ENCODE assay signal across 8 cellular contexts in the genomic region with DNA sequence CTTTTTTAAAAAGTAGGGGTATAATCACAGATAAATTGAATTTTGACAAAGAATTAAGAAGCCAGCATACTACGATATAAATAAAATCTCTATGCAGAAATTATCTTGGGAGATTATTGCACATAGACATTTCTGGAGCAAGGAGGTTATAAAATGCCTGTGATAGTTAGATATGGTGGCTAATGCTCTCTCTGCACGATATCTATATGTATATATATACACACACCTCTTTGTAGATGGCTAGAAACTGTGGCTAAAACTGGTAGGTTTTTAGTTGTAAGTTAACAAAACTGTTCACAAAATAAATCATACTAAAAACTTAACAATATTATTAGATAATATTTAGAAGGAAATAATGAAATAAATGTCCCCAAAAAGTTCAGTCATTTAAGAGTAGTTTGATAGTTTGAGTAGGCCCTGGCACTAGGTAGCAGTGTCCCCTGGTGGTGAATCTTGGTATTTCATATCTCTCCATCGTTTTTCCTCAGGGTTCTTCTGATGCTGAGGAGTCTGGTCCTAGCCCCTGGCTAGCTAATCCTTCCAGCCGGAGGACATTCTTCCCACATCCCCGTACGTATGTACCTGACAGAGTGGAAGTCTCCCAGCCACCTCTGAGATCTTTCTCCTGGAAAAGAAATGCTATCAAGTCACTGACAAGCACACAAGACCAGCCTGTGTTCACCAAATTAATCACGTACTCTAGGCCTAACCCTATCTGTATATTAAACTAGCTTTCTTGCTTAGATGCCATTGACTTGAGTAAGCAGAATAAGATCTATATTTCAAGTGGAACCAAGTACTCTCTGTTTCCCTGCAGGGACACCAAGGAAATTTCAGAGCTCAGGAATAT. TPM values are rescaled to one million over a fixed set of nuclear protein-coding genes. Genes with fewer than 3 reads are reported as not detected.
A peak's percentile ranks its signal among the peaks of the same experiment; 100 is the strongest.
DNase-seq lines count a peak whose midpoint lies in the region; ATAC-seq and TF ChIP-seq lines count a peak whose summit lies in the region.

No MANE protein-coding gene starts in this region.

- in situ Hi-C loops in astrocyte of the spinal cord (cut with HindIII; ENCODE audit: low sequenced_read_pairs): no loop called here

- no peak for TF ChIP-seq POLR2A in upper lobe of left lung (IDR thresholded peaks at IDR 0.05)

- H3K4me3 ChIP-seq in astrocyte of the spinal cord (ENCODE audit: low read depth, low read length): no peak overlapping the region
- no peak overlapping the region for H3K4me3 ChIP-seq in upper lobe of left lung

- no peaks in the 10 kb centered on the region for H3K27me3 ChIP-seq in upper lobe of left lung

- H3K27ac ChIP-seq in upper lobe of left lung: no peak overlapping the region

- CTCF ChIA-PET in GM10248 (lab: Yijun Ruan, JAX): interaction anchor here (0.9 to 3.0 kb wide), 10 partner anchors 9 to 68 kb away, joined by 3 to 11 read pairs (median 4); no protein-coding TSS in a partner anchor

- POLR2A ChIA-PET in GM10248 (lab: Yijun Ruan, JAX): no interaction called here

- ATAC-seq in upper lobe of left lung (ENCODE audit: low FRiP score in 2 of 2) (peak in 1 of 2 donors; percentile 65), HG02970 (IDR thresholded peaks at IDR 0.05; ENCODE audit: low FRiP score, unreplicated experiment) (no peak)

- no peaks in the 10 kb centered on the region for H3K9me3 ChIP-seq in upper lobe of left lung

- 56 to 58% methylated on average over 7 of the region's 7 CpGs for WGBS in upper lobe of left lung, 2 donors

- TF ChIP-seq EP300 in upper lobe of left lung (IDR thresholded peaks at IDR 0.05): no peak

- peak; percentile 86 for TF ChIP-seq CTCF in AG09319 (IDR thresholded peaks at IDR 0.05; ENCODE audit: low read depth, low read length)
- peak; percentile 73 for TF ChIP-seq CTCF in GM10248 (IDR thresholded peaks at IDR 0.05; ENCODE audit: control extremely low read depth, extremely low read depth, low read depth, missing control alignments)
- peak; percentile 91 for TF ChIP-seq CTCF in astrocyte of the spinal cord (IDR thresholded peaks at IDR 0.05; ENCODE audit: low read depth, low read length)
- peak; percentile 48 to 85 (median 74) for TF ChIP-seq CTCF in upper lobe of left lung (IDR thresholded peaks at IDR 0.05)

- H3K4me1 ChIP-seq in upper lobe of left lung: peaks cover 5 to 10% (median 6%) of the 10 kb centered on the region in 4 donors

- H3K36me3 ChIP-seq in upper lobe of left lung: no peaks in the 10 kb centered on the region

- DNase-seq in AG09319 (ENCODE audit: extremely low read depth, low read depth) (no peak), GM10248 (ENCODE audit: extremely low spot score) (peak; percentile 53), NCI-H69 (lab: John Stamatoyannopoulos, UW) (peak; percentile 34), astrocyte of the spinal cord (ENCODE audit: low read depth, low spot score) (peak; percentile 44), left kidney (ENCODE audit: low read depth, low spot score) (peak; percentile 57), upper lobe of left lung (no peak), cerebellum (ENCODE audit: low spot score) (no peak)

RNA-seq across cellular contexts. Expression of a gene that starts 32.2 kb away (rescaled TPM):
- 1 to 10 TPM in 2 of 6 donors, under 1 TPM in 2, not detected in 2; 0.49 to 3.6 (median 1.3) TPM for total RNA-seq in upper lobe of left lung
- total RNA-seq in cerebellum: not detected

RNA-seq across cellular contexts. Expression of a gene that starts 35.3 kb away (rescaled TPM):
- total RNA-seq in upper lobe of left lung: 1 to 10 TPM in 2 of 6 donors, under 1 TPM in 2, not detected in 2; 0.61 to 1.9 (median 1.2) TPM
- not detected for total RNA-seq in cerebellum

Comparison
In these comparisons a context has a peak if more than half of its experiments do, and no peak if none do; other contexts are left out.
1. DNase-seq: peak in GM10248 (single experiment), NCI-H69 (single experiment), astrocyte of the spinal cord (single experiment) and left kidney (single experiment); none in AG09319 (single experiment), upper lobe of left lung (0 of 2) and cerebellum (single experiment).
2. Peak in every context shown above with its lines, with median percentiles within 50 percentile points of each other: CTCF ChIP-seq.